35 cellular contexts compared by ENCODE assay signal in genomic region chr7:70241776-70242175, GRCh38.
"Had no signal": no experiment of that assay in that cellular context is flagged by ENCODE, and none has a peak within 500 bp of the region (broad histone marks: within the 10 kb centered on the region; RNA-seq: fewer than 3 reads in every experiment).

No MANE protein-coding gene starts in this region.

- H3K27ac ChIP-seq: adrenal gland, ascending aorta, cardiac muscle cell, VCaP had no signal

- H3K36me3 Mint-ChIP-seq: activated CD4-positive, alpha-beta memory T cell treated with anti-CD3 and anti-CD28 coated beads for 36 hours; activated naive CD4-positive, alpha-beta T cell treated with anti-CD3 and anti-CD28 coated beads, Interleukin-2, amount 50 U/mL, for 72 hours; activated naive CD8-positive, alpha-beta T cell treated with anti-CD3 and anti-CD28 coated beads for 36 hours had no signal

- H3K4me1 ChIP-seq: adrenal gland, ascending aorta had no signal

- H3K4me3 Mint-ChIP-seq: activated B cell treated with CpG ODN at 0.5 μM for 24 hours; activated CD4-positive, alpha-beta memory T cell treated with anti-CD3 and anti-CD28 coated beads for 36 hours; activated CD4-positive, alpha-beta T cell treated with anti-CD3 and anti-CD28 coated beads, Interleukin-2, amount 10 ng/mL, durations not matched to agents 24 days and 14 days; activated CD8-positive, alpha-beta T cell treated with anti-CD3 and anti-CD28 coated beads for 36 hours; activated naive CD4-positive, alpha-beta T cell treated with anti-CD3 and anti-CD28 coated beads for 36 hours; activated naive CD8-positive, alpha-beta T cell treated with anti-CD3 and anti-CD28 coated beads for 36 hours; activated T-cell treated with anti-CD3 and anti-CD28 coated beads, Interleukin-2, amount 50 U/mL, for 4 hours; activated T-cell treated with anti-CD3 and anti-CD28 coated beads, Interleukin-2, amount 50 U/mL, for 72 hours; activated T-helper 1 cell treated with anti-CD3 and anti-CD28 coated beads, Interleukin-12 subunit alpha, Interleukin-12 subunit beta, Interleukin-2, Interleukin-4 antibody, amounts not matched to agents 30 ng/mL and 10 ng/mL and 1 ng/mL, durations not matched to agents 14 hours and 24 hours and 36 hours; activated T-helper 17 cell treated with anti-CD3 and anti-CD28 coated beads, Interleukin-2, amount 50 U/mL, for 72 hours; central memory CD8-positive, alpha-beta T cell; T-helper 1 cell treated with Interleukin-12 subunit alpha and Interleukin-12 subunit beta and Interleukin-4 antibody, amounts not matched to agents 30 μg/mL and 1 μg/mL, for 36 hours; T-helper 2 cell treated with Interferon-gamma antibody and Interleukin-4, amounts not matched to agents 5 μg/mL and 100 μg/mL, for 36 hours had no signal

- H3K4me3 ChIP-seq: adrenal gland, ascending aorta, cardiac muscle cell had no signal

- ATAC-seq: activated CD8-positive, alpha-beta T cell treated with anti-CD3 and anti-CD28 coated beads for 36 hours; activated naive CD4-positive, alpha-beta T cell treated with anti-CD3 and anti-CD28 coated beads, Interleukin-2, amount 50 U/mL, for 72 hours; activated T-cell treated with anti-CD3 and anti-CD28 coated beads, Interleukin-2, amount 50 U/mL, for 4 hours; activated T-cell treated with anti-CD3 and anti-CD28 coated beads, Interleukin-2, amount 50 U/mL, for 72 hours; activated T-helper 17 cell treated with anti-CD3 and anti-CD28 coated beads, Interleukin-2, amount 50 U/mL, for 72 hours had no signal

- H3K9me3 ChIP-seq: adrenal gland, ascending aorta had no signal

- FAIRE-seq: bronchial epithelial cell, TTC549 had no signal

- H3K4me1 Mint-ChIP-seq: activated CD4-positive, alpha-beta T cell treated with anti-CD3 and anti-CD28 coated beads, Interleukin-2, amount 10 ng/mL, durations not matched to agents 24 days and 14 days; activated naive CD8-positive, alpha-beta T cell treated with anti-CD3 and anti-CD28 coated beads for 36 hours; activated T-helper 17 cell treated with anti-CD3 and anti-CD28 coated beads, Interleukin-2, amount 50 U/mL, for 72 hours had no signal

- H3K9me3 Mint-ChIP-seq: activated B cell treated with CpG ODN at 0.5 μM for 24 hours; activated CD4-positive, alpha-beta memory T cell treated with anti-CD3 and anti-CD28 coated beads for 36 hours; activated CD4-positive, alpha-beta T cell treated with anti-CD3 and anti-CD28 coated beads, Interleukin-2, amount 10 ng/mL, durations not matched to agents 24 days and 14 days; activated CD8-positive, alpha-beta T cell treated with anti-CD3 and anti-CD28 coated beads for 36 hours; activated naive CD4-positive, alpha-beta T cell treated with anti-CD3 and anti-CD28 coated beads for 36 hours; activated naive CD8-positive, alpha-beta T cell treated with anti-CD3 and anti-CD28 coated beads for 36 hours; activated T-cell treated with anti-CD3 and anti-CD28 coated beads, Interleukin-2, amount 50 U/mL, for 4 hours; activated T-cell treated with anti-CD3 and anti-CD28 coated beads, Interleukin-2, amount 50 U/mL, for 72 hours; central memory CD8-positive, alpha-beta T cell had no signal

- H3K27me3 Mint-ChIP-seq: activated B cell treated with CpG ODN at 0.5 μM for 24 hours; activated CD4-positive, alpha-beta memory T cell treated with anti-CD3 and anti-CD28 coated beads for 36 hours; activated CD4-positive, alpha-beta T cell treated with anti-CD3 and anti-CD28 coated beads, Interleukin-2, amount 10 ng/mL, durations not matched to agents 24 days and 14 days; activated CD8-positive, alpha-beta T cell treated with anti-CD3 and anti-CD28 coated beads for 36 hours; activated naive CD8-positive, alpha-beta T cell treated with anti-CD3 and anti-CD28 coated beads for 36 hours; activated T-helper 17 cell treated with anti-CD3 and anti-CD28 coated beads, Interleukin-2, amount 50 U/mL, for 72 hours; brain; central memory CD8-positive, alpha-beta T cell had no signal

- H3K36me3 ChIP-seq: adrenal gland, ascending aorta, cardiac muscle cell had no signal

- H3K27ac Mint-ChIP-seq: activated B cell treated with CpG ODN at 0.5 μM for 24 hours; activated CD4-positive, alpha-beta memory T cell treated with anti-CD3 and anti-CD28 coated beads for 36 hours; activated CD4-positive, alpha-beta T cell treated with anti-CD3 and anti-CD28 coated beads, Interleukin-2, amount 10 ng/mL, durations not matched to agents 24 days and 14 days; activated CD8-positive, alpha-beta T cell treated with anti-CD3 and anti-CD28 coated beads for 36 hours; activated naive CD4-positive, alpha-beta T cell treated with anti-CD3 and anti-CD28 coated beads for 36 hours; activated naive CD4-positive, alpha-beta T cell treated with anti-CD3 and anti-CD28 coated beads, Interleukin-2, amount 50 U/mL, for 72 hours; activated naive CD8-positive, alpha-beta T cell treated with anti-CD3 and anti-CD28 coated beads for 36 hours; activated T-cell treated with anti-CD3 and anti-CD28 coated beads, Interleukin-2, amount 50 U/mL, for 72 hours; activated T-helper 1 cell treated with anti-CD3 and anti-CD28 coated beads, Interleukin-12 subunit alpha, Interleukin-12 subunit beta, Interleukin-2, Interleukin-4 antibody, amounts not matched to agents 30 ng/mL and 10 ng/mL and 1 ng/mL, durations not matched to agents 14 hours and 24 hours and 36 hours; activated T-helper 17 cell treated with anti-CD3 and anti-CD28 coated beads, Interleukin-2, amount 50 U/mL, for 72 hours; T-helper 1 cell treated with Interleukin-12 subunit alpha and Interleukin-12 subunit beta and Interleukin-4 antibody, amounts not matched to agents 30 μg/mL and 1 μg/mL, for 36 hours; T-helper 2 cell treated with Interferon-gamma antibody and Interleukin-4, amounts not matched to agents 5 μg/mL and 100 μg/mL, for 36 hours had no signal

- DNase-seq: activated B cell treated with CpG ODN at 0.5 μM for 24 hours; activated CD4-positive, alpha-beta memory T cell treated with anti-CD3 and anti-CD28 coated beads for 36 hours; activated CD4-positive, alpha-beta T cell treated with anti-CD3 and anti-CD28 coated beads for 4 hours; activated CD4-positive, alpha-beta T cell treated with anti-CD3 and anti-CD28 coated beads, Interleukin-2, amount 10 ng/mL, durations not matched to agents 24 days and 14 days; activated CD4-positive, alpha-beta T cell treated with anti-CD3 and anti-CD28 coated beads, Interleukin-2, amount 50 U/mL, for 1 hour; activated CD4-positive, alpha-beta T cell treated with anti-CD3 and anti-CD28 coated beads, Interleukin-2, amount 50 U/mL, for 4 hours; activated CD4-positive, CD25-positive, alpha-beta regulatory T cell treated with anti-CD3 and anti-CD28 coated beads, Interleukin-2, amount 50 U/mL, for 72 hours; activated CD8-positive, alpha-beta memory T cell treated with anti-CD3 and anti-CD28 coated beads, Interleukin-2, amount 50 U/mL, for 4 hours; activated CD8-positive, alpha-beta T cell treated with anti-CD3 and anti-CD28 coated beads for 36 hours; activated effector memory CD4-positive, alpha-beta T cell treated with anti-CD3 and anti-CD28 coated beads, Interleukin-2, amount 50 U/mL, for 16 hours; activated gamma-delta T cell treated with Interleukin-2 at 50 U/mL for 16 hours; activated naive CD4-positive, alpha-beta T cell; activated naive CD4-positive, alpha-beta T cell treated with anti-CD3 and anti-CD28 coated beads for 36 hours; activated naive CD4-positive, alpha-beta T cell treated with anti-CD3 and anti-CD28 coated beads, Interleukin-2, amount 50 U/mL, for 16 hours; activated naive CD8-positive, alpha-beta T cell treated with anti-CD3 and anti-CD28 coated beads for 36 hours; activated T-cell treated with anti-CD3 and anti-CD28 coated beads for 4 hours; activated T-cell treated with anti-CD3 and anti-CD28 coated beads, Interleukin-2, amount 50 U/mL, for 1 hour; activated T-cell treated with anti-CD3 and anti-CD28 coated beads, Interleukin-2, amount 50 U/mL, for 4 hours; activated T-cell treated with anti-CD3 and anti-CD28 coated beads, Interleukin-2, amount 50 U/mL, for 72 hours; adrenal gland; amniotic stem cell; T-helper 2 cell; T-helper 9 cell had no signal

- H3K27me3 ChIP-seq: adrenal gland, ascending aorta, cardiac muscle cell had no signal
